In the genomic region with DNA sequence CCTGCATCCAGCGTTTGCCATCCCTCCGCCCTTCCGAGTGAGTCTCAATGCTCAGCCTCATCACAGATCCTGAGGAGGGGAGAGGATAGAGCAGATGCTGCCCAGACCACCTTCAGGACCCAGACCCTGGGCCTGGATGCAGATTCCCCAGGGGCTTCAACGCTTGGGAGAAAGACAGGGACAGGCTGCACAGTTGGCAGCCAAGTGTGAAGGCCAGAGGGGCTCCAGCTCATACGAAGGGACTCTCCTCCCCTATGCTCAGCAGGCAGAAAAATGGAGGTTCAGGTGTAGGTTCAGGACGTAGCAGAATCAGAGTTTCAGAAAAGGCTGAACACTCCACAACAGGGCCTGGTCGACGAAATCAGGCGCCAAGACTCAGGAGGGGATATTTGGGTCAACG, we compare ENCODE assay signal across 19 cellular contexts.
"Had no signal": no experiment of that assay in that cellular context is flagged by ENCODE, and none has a peak within 500 bp of the region (broad histone marks: within the 10 kb centered on the region; RNA-seq: fewer than 3 reads in every experiment).

No MANE protein-coding gene starts in this region.

- ATAC-seq: left ventricle myocardium superior; naive thymus-derived CD8-positive, alpha-beta T cell; pancreas; right lobe of liver; stimulated activated naive B cell treated with anti-CD40 and anti-IgM and Interleukin-4, amounts not matched to agents 10 μg/mL and 1 μg/mL and 100 μg/mL, for 72 hours had no signal

- H3K27me3 ChIP-seq: hepatocyte, pancreas, right lobe of liver had no signal

- H2AFZ ChIP-seq: hepatocyte had no signal

- H3K4me1 ChIP-seq: lower lobe of right lung, pancreas, right lobe of liver, suprapubic skin had no signal

- FAIRE-seq: frontal cortex, islet of Langerhans, pancreas, small intestine, urothelium cell line had no signal

- H3K4me1 Mint-ChIP-seq: central memory CD8-positive, alpha-beta T cell; naive thymus-derived CD8-positive, alpha-beta T cell; stimulated activated naive B cell treated with anti-CD40 and anti-IgM and Interleukin-4, amounts not matched to agents 10 μg/mL and 1 μg/mL and 100 μg/mL, for 72 hours had no signal

- H3K9me3 ChIP-seq: lower lobe of right lung, pancreas, right lobe of liver, suprapubic skin had no signal

- H3K27ac ChIP-seq: hepatocyte, lower lobe of right lung, pancreas, right lobe of liver, suprapubic skin had no signal

- H3K4me3 Mint-ChIP-seq: central memory CD8-positive, alpha-beta T cell; naive thymus-derived CD8-positive, alpha-beta T cell; stimulated activated naive B cell treated with anti-CD40 and anti-IgM and Interleukin-4, amounts not matched to agents 10 μg/mL and 1 μg/mL and 100 μg/mL, for 72 hours; stimulated activated naive CD8-positive, alpha-beta T cell treated with anti-CD3 and anti-CD28 coated beads, Interleukin-15, Interleukin-2, amounts not matched to agents 100 ng/mL and 50 ng/mL, for 24 hours had no signal

- H3K27me3 Mint-ChIP-seq: central memory CD8-positive, alpha-beta T cell; naive thymus-derived CD8-positive, alpha-beta T cell; stimulated activated naive B cell treated with anti-CD40 and anti-IgM and Interleukin-4, amounts not matched to agents 10 μg/mL and 1 μg/mL and 100 μg/mL, for 72 hours; stimulated activated naive CD8-positive, alpha-beta T cell treated with anti-CD3 and anti-CD28 coated beads, Interleukin-15, Interleukin-2, amounts not matched to agents 100 ng/mL and 50 ng/mL, for 24 hours had no signal

- H3K36me3 Mint-ChIP-seq: naive thymus-derived CD8-positive, alpha-beta T cell; stimulated activated naive B cell treated with anti-CD40 and anti-IgM and Interleukin-4, amounts not matched to agents 10 μg/mL and 1 μg/mL and 100 μg/mL, for 72 hours had no signal

- H3K9me3 Mint-ChIP-seq: stimulated activated naive CD8-positive, alpha-beta T cell treated with anti-CD3 and anti-CD28 coated beads, Interleukin-15, Interleukin-2, amounts not matched to agents 100 ng/mL and 50 ng/mL, for 24 hours had no signal

- DNase-seq: cortex of kidney; left ventricle myocardium superior; lower lobe of right lung; naive thymus-derived CD8-positive, alpha-beta T cell; occipital lobe; pancreas; right lobe of liver; small intestine; stimulated activated CD4-positive, alpha-beta T cell treated with anti-CD3 and anti-CD28 coated beads, Interleukin-15, amount 100 ng/mL, for 24 hours; stimulated activated CD4-positive, alpha-beta T cell treated with anti-CD3 and anti-CD28 coated beads, Interleukin-2, amount 100 ng/mL, for 48 hours; stimulated activated naive B cell treated with anti-CD40 and anti-IgM and Interleukin-4, amounts not matched to agents 10 μg/mL and 1 μg/mL and 100 μg/mL, for 72 hours; trophoblast cell had no signal

- H3K4me2 ChIP-seq: hepatocyte had no signal

- H3K79me2 ChIP-seq: hepatocyte had no signal

- H3K4me3 ChIP-seq: hepatocyte, lower lobe of right lung, pancreas, right lobe of liver, suprapubic skin had no signal

- H3K36me3 ChIP-seq: lower lobe of right lung, pancreas, right lobe of liver, suprapubic skin had no signal

- H3K27ac Mint-ChIP-seq: stimulated activated naive B cell treated with anti-CD40 and anti-IgM and Interleukin-4, amounts not matched to agents 10 μg/mL and 1 μg/mL and 100 μg/mL, for 72 hours; stimulated activated naive CD8-positive, alpha-beta T cell treated with anti-CD3 and anti-CD28 coated beads, Interleukin-15, Interleukin-2, amounts not matched to agents 100 ng/mL and 50 ng/mL, for 24 hours had no signal
